Comparison of ENCODE assay signal across 24 cellular contexts in the genomic region with DNA sequence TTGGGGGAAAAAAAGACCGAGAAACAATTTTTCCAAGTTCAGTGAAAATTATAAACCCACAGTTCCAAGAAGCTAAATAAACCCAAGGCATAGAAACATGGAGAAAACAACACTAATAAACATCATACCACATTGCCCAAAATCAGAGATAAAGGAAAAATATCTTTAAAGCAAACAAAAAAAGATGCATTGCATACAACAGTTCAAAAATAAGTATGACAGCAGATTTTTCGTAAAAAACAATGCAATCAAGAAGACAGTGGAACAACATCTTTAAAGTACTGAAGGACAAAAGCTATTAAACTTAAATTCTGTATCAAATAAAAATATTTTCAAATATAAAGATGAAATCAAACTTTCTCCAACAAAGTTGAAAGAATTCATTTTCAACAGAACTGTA.
"Had no signal": no experiment of that assay in that cellular context is flagged by ENCODE, and none has a peak within 500 bp of the region (broad histone marks: within the 10 kb centered on the region; RNA-seq: fewer than 3 reads in every experiment).

No MANE protein-coding gene starts in this region.

- H3K4me1 ChIP-seq: body of pancreas, colonic mucosa, gastroesophageal sphincter, left ventricle myocardium inferior, spleen, tibial nerve had no signal

- H3K27ac Mint-ChIP-seq: activated CD4-positive, alpha-beta T cell treated with anti-CD3 and anti-CD28 coated beads for 36 hours; activated naive CD4-positive, alpha-beta T cell treated with anti-CD3 and anti-CD28 coated beads, Interleukin-2, amount 50 U/mL, for 72 hours; activated T-cell treated with anti-CD3 and anti-CD28 coated beads, Interleukin-2, amount 50 U/mL, for 72 hours; natural killer cell treated with Interleukin-12 subunit alpha and Interleukin-12 subunit beta and Interleukin-15 and Interleukin-18, amount 100 ng/mL, for 72 hours; T-helper 2 cell treated with Interferon-gamma antibody and Interleukin-4, amounts not matched to agents 5 μg/mL and 100 μg/mL, for 36 hours had no signal

- H3K27ac ChIP-seq: body of pancreas, colonic mucosa, dorsolateral prefrontal cortex, gastroesophageal sphincter, hepatocyte, left ventricle myocardium inferior, spleen, tibial nerve had no signal

- H3K27me3 ChIP-seq: body of pancreas, colonic mucosa, dorsolateral prefrontal cortex, gastroesophageal sphincter, hepatocyte, spleen, tibial nerve had no signal

- DNase-seq: activated CD4-positive, alpha-beta T cell treated with anti-CD3 and anti-CD28 coated beads for 36 hours; activated CD4-positive, CD25-positive, alpha-beta regulatory T cell; activated naive CD4-positive, alpha-beta T cell; activated T-cell treated with anti-CD3 and anti-CD28 coated beads for 4 hours; activated T-cell treated with anti-CD3 and anti-CD28 coated beads, Interleukin-2, amount 50 U/mL, for 72 hours; aorta; body of pancreas; colonic mucosa; dorsolateral prefrontal cortex; effector memory CD4-positive, alpha-beta T cell; erythroblast; islet precursor cell; left ventricle myocardium inferior; mucosa of descending colon; right cardiac atrium; spleen; stimulated activated naive CD4-positive, alpha-beta T cell had no signal

- H3K9me3 ChIP-seq: body of pancreas, colonic mucosa had no signal

- H3K4me3 Mint-ChIP-seq: activated CD4-positive, alpha-beta T cell treated with anti-CD3 and anti-CD28 coated beads for 36 hours; activated T-cell treated with anti-CD3 and anti-CD28 coated beads, Interleukin-2, amount 50 U/mL, for 72 hours; natural killer cell treated with Interleukin-12 subunit alpha and Interleukin-12 subunit beta and Interleukin-15 and Interleukin-18, amount 100 ng/mL, for 72 hours; T-helper 2 cell treated with Interferon-gamma antibody and Interleukin-4, amounts not matched to agents 5 μg/mL and 100 μg/mL, for 36 hours had no signal

- ATAC-seq: activated CD4-positive, alpha-beta T cell treated with anti-CD3 and anti-CD28 coated beads for 36 hours; activated naive CD4-positive, alpha-beta T cell treated with anti-CD3 and anti-CD28 coated beads, Interleukin-2, amount 50 U/mL, for 72 hours; activated T-cell treated with anti-CD3 and anti-CD28 coated beads, Interleukin-2, amount 50 U/mL, for 72 hours; body of pancreas; gastroesophageal sphincter; mucosa of descending colon; natural killer cell treated with Interleukin-12 subunit alpha and Interleukin-12 subunit beta and Interleukin-15 and Interleukin-18, amount 100 ng/mL, for 72 hours; right cardiac atrium had no signal

- H3K4me3 ChIP-seq: body of pancreas, colonic mucosa, dorsolateral prefrontal cortex, gastroesophageal sphincter, hepatocyte, left ventricle myocardium inferior, lung, mucosa of descending colon, spleen, tibial nerve had no signal

- H3K79me2 ChIP-seq: hepatocyte had no signal

- H3K27me3 Mint-ChIP-seq: activated CD4-positive, alpha-beta T cell treated with anti-CD3 and anti-CD28 coated beads for 36 hours; natural killer cell treated with Interleukin-12 subunit alpha and Interleukin-12 subunit beta and Interleukin-15 and Interleukin-18, amount 100 ng/mL, for 72 hours had no signal

- H3K4me2 ChIP-seq: hepatocyte had no signal

- H3K4me1 Mint-ChIP-seq: activated CD4-positive, alpha-beta T cell treated with anti-CD3 and anti-CD28 coated beads for 36 hours had no signal

- H3K36me3 ChIP-seq: colonic mucosa, gastroesophageal sphincter, left ventricle myocardium inferior, spleen, tibial nerve had no signal

- H2AFZ ChIP-seq: hepatocyte had no signal
